In genomic region chr18:12823892-12824291, GRCh38 we compare ENCODE assay signal across 1 cellular context.
TF ChIP-seq lines count a peak whose summit lies in the region.

No MANE protein-coding gene starts in this region.

TF ChIP-seq in HCT116, 20 proteins besides CTCF, POLR2A, EP300 and RAD21 (continued from another document):
- TF ChIP-seq SRF (IDR thresholded peaks at IDR 0.05; ENCODE audit: low read depth) (no peak), ZNF274 (IDR thresholded peaks at IDR 0.05; ENCODE audit: low read depth, low read length) (no peak), REST (IDR thresholded peaks at IDR 0.05; ENCODE audit: low read depth) (no peak), MAX (IDR thresholded peaks at IDR 0.05) (no peak)
